35 cellular contexts compared by ENCODE assay signal in genomic region chr11:112114460-112114859, GRCh38. TPM values are rescaled to one million over a fixed set of nuclear protein-coding genes. Genes with fewer than 3 reads are reported as not detected.
DNase-seq lines count a peak whose midpoint lies in the region; ATAC-seq, FAIRE-seq and TF ChIP-seq lines count a peak whose summit lies in the region.
"Had no signal": no experiment of that assay in that cellular context is flagged by ENCODE, and none has a peak within 500 bp of the region (broad histone marks: within the 10 kb centered on the region; RNA-seq: fewer than 3 reads in every experiment).

No MANE protein-coding gene starts in this region.

- no peak overlapping the region for H2AFZ ChIP-seq in K562 (ENCODE audit: low read depth, low read length)

- WGBS in K562 (ENCODE audit: insufficient coverage, low coverage, missing lambda C conversion rate): 41% methylated on average over 2 of the region's 2 CpGs

- DNase-seq in GM12892 (ENCODE audit: insufficient read length) (no peak), T-helper 17 cell (no peak), K562 (ENCODE audit: extremely low read depth in 1 of 4, low spot score in 3 of 4) (no peak), amniotic stem cell (lab: John Stamatoyannopoulos, UW) (no peak)
- DNase-seq: 8988T; ACHN; AML-193; BE2C; Caco-2; Calu3; CD4-positive, alpha-beta memory T cell; CD4-positive, alpha-beta T cell; CD4-positive, CD25-positive, alpha-beta regulatory T cell; CD8-positive, alpha-beta memory T cell; CD8-positive, alpha-beta T cell; COR-L47; DMS 273 treated with DMSO at 0.1 percent for 48 hours; DMS153; DMS79; DMS79 treated with DMSO at 0.1 percent for 48 hours; DND-41; EL had no signal

- H4K20me1 ChIP-seq in K562 (replicated peaks; ENCODE audit: control insufficient read depth, insufficient read depth, low read length): no peaks in the 10 kb centered on the region
- H4K20me1 ChIP-seq: BLaER1; BLaER1 treated with 17β-estradiol and CSF1 and Interleukin-3, amounts not matched to agents 10 nM and 100 nM had no signal

- CTCF ChIA-PET in K562 (lab: Yijun Ruan, JAX; ENCODE audit: low intra/inter-chr PET ratio): interaction anchor here (1.9 kb wide), 1 partner anchor 166 kb away, joined by 13 read pairs; no protein-coding TSS in a partner anchor

- BruUV-seq in K562 (replicated peaks; lab: Mats Ljungman, UMichigan): no TSS peak

- FAIRE-seq in GM12892 (lab: Jason Lieb, UNC): peak; percentile 33
- no peak for FAIRE-seq in K562 (lab: Jason Lieb, UNC)
- FAIRE-seq: A204.1, A549, D721Med had no signal

- H3K27me3 ChIP-seq in K562 (ENCODE audit: control insufficient read depth in 2 of 2, insufficient read depth in 2 of 2, low read length in 2 of 2): no peaks in the 10 kb centered on the region
- H3K27me3 ChIP-seq: BE2C; BLaER1; BLaER1 treated with 17β-estradiol and CSF1 and Interleukin-3, amounts not matched to agents 10 nM and 100 nM had no signal

- no peaks in the 10 kb centered on the region for H3K36me3 ChIP-seq in K562 (ENCODE audit: control insufficient read depth, insufficient read depth, low read length)
- H3K36me3 ChIP-seq: BE2C had no signal

- no peaks in the 10 kb centered on the region for H3K27me3 Mint-ChIP-seq in T-helper 17 cell
- H3K27me3 Mint-ChIP-seq in stimulated activated memory B cell treated with anti-CD40 and anti-IgM and Interleukin-4, amounts not matched to agents 10 μg/mL and 1 μg/mL and 100 μg/mL, for 72 hours: no peaks in the 10 kb centered on the region
- H3K27me3 Mint-ChIP-seq: B cell; CD4-positive, alpha-beta memory T cell; CD4-positive, alpha-beta T cell; CD4-positive, CD25-positive, alpha-beta regulatory T cell had no signal

- intact Hi-C loops in K562 (cut with micrococcal nuclease): no loop called here

- peaks cover 3% of the 10 kb centered on the region for H3K4me1 Mint-ChIP-seq in T-helper 17 cell
- H3K4me1 Mint-ChIP-seq in stimulated activated memory B cell treated with anti-CD40 and anti-IgM and Interleukin-4, amounts not matched to agents 10 μg/mL and 1 μg/mL and 100 μg/mL, for 72 hours: peaks cover 5% of the 10 kb centered on the region
- H3K4me1 Mint-ChIP-seq: B cell had no signal

- no peaks in the 10 kb centered on the region for H3K79me2 ChIP-seq in K562 (ENCODE audit: control insufficient read depth, insufficient read depth, low read length)

- H3K36me3 Mint-ChIP-seq in T-helper 17 cell (ENCODE audit: low read depth): peaks cover 5% of the 10 kb centered on the region
- H3K36me3 Mint-ChIP-seq in stimulated activated memory B cell treated with anti-CD40 and anti-IgM and Interleukin-4, amounts not matched to agents 10 μg/mL and 1 μg/mL and 100 μg/mL, for 72 hours: peaks cover 6% of the 10 kb centered on the region
- H3K36me3 Mint-ChIP-seq: CD4-positive, CD25-positive, alpha-beta regulatory T cell had no signal

- TF ChIP-seq POLR2A in GM12892 (IDR thresholded peaks at IDR 0.05; ENCODE audit: low read depth, low read length) (no peak), K562 (conservative IDR thresholded peaks at IDR 0.05) (no peak)

- H3K4me1 ChIP-seq in K562 (replicated peaks in 1 of 2; ENCODE audit: control insufficient read depth in 2 of 2, insufficient read depth in 2 of 2, low read length in 2 of 2): 0 out of 5 replicates have a peak, but pooled peaks cover 0 to 6% of the 10 kb centered on the region in 2 experiments
- H3K4me1 ChIP-seq: BE2C, Caco-2 had no signal

- H3K9ac ChIP-seq in K562 (ENCODE audit: insufficient read depth in 1 of 2, low read depth in 2 of 2, low read length in 2 of 2): no peak overlapping the region
- H3K9ac ChIP-seq: BLaER1 had no signal

- no peak overlapping the region for H3K4me3 Mint-ChIP-seq in T-helper 17 cell
- H3K4me3 Mint-ChIP-seq in stimulated activated memory B cell treated with anti-CD40 and anti-IgM and Interleukin-4, amounts not matched to agents 10 μg/mL and 1 μg/mL and 100 μg/mL, for 72 hours: no peak overlapping the region
- H3K4me3 Mint-ChIP-seq: B cell; CD14-positive monocyte; CD4-positive, alpha-beta memory T cell; CD4-positive, alpha-beta T cell; CD4-positive, CD25-positive, alpha-beta regulatory T cell; CD8-positive, alpha-beta memory T cell; CD8-positive, alpha-beta T cell had no signal

- POLR2A ChIA-PET in K562 (lab: Yijun Ruan, JAX): interaction anchor here (1.2 kb wide), 1 partner anchor 9 kb away, joined by 4 read pairs; no protein-coding TSS in a partner anchor

- TF ChIP-seq EP300 in K562 (IDR thresholded peaks at IDR 0.05; ENCODE audit: low read length): no peak

- H3K27ac ChIP-seq in K562 (ENCODE audit: extremely low read depth, low read depth, low read length): no peak overlapping the region
- H3K27ac ChIP-seq: 22Rv1, BLaER1, C4-2B had no signal

- ATAC-seq in T-helper 17 cell (no peak), K562 (no peak), GM19328 (IDR thresholded peaks at IDR 0.05; ENCODE audit: unreplicated experiment) (no peak)
- no peak for ATAC-seq in stimulated activated memory B cell treated with anti-CD40 and anti-IgM and Interleukin-4, amounts not matched to agents 10 μg/mL and 1 μg/mL and 100 μg/mL, for 72 hours
- ATAC-seq: A549; CD8-positive, alpha-beta T cell had no signal

- no peaks in the 10 kb centered on the region for H3K9me3 Mint-ChIP-seq in stimulated activated memory B cell treated with anti-CD40 and anti-IgM and Interleukin-4, amounts not matched to agents 10 μg/mL and 1 μg/mL and 100 μg/mL, for 72 hours
- H3K9me3 Mint-ChIP-seq: CD4-positive, alpha-beta memory T cell; CD4-positive, alpha-beta T cell; CD4-positive, CD25-positive, alpha-beta regulatory T cell; CD8-positive, alpha-beta memory T cell; CD8-positive, alpha-beta T cell had no signal

- TF ChIP-seq RAD21 in K562 (CRISPR knock-in tag; conservative IDR thresholded peaks at IDR 0.05 in 1 of 2, IDR thresholded peaks at IDR 0.05 in 1 of 2): no peak

- in situ Hi-C loops in K562 (cut with MboI): loop anchor here (10.0 kb wide), 1 partner anchor 170 kb away; no protein-coding TSS in a partner anchor

- no peaks in the 10 kb centered on the region for H3K9me3 ChIP-seq in T-helper 17 cell (ENCODE audit: control insufficient read depth, low read length, poor library complexity, severe bottlenecking)
- no peaks in the 10 kb centered on the region for H3K9me3 ChIP-seq in K562 (replicated peaks; ENCODE audit: control insufficient read depth, insufficient read depth, low read depth, low read length)
- H3K9me3 ChIP-seq: A549, BE2C, BLaER1, Caco-2 had no signal

- no peaks in the 10 kb centered on the region for H3K9me1 ChIP-seq in K562 (ENCODE audit: control insufficient read depth, insufficient read depth, low read length)

- no peak overlapping the region for H3K4me2 ChIP-seq in K562 (ENCODE audit: insufficient read depth, low read length)
- H3K4me2 ChIP-seq: BLaER1 had no signal

- no peak for TF ChIP-seq CTCF in K562 (IDR thresholded peaks at IDR 0.05 in 2 of 3, conservative IDR thresholded peaks at IDR 0.05 in 1 of 3; ENCODE audit: insufficient read depth in 2 of 3, low read depth in 1 of 3, low read length in 3 of 3)

- no peak overlapping the region for H3K4me3 ChIP-seq in K562
- H3K4me3 ChIP-seq: A549, BLaER1 had no signal

- H3K27ac Mint-ChIP-seq in T-helper 17 cell: peak overlapping the region; percentile 74
- no peak overlapping the region for H3K27ac Mint-ChIP-seq in stimulated activated memory B cell treated with anti-CD40 and anti-IgM and Interleukin-4, amounts not matched to agents 10 μg/mL and 1 μg/mL and 100 μg/mL, for 72 hours
- H3K27ac Mint-ChIP-seq: B cell; CD4-positive, alpha-beta T cell; CD4-positive, CD25-positive, alpha-beta regulatory T cell; CD8-positive, alpha-beta memory T cell; CD8-positive, alpha-beta T cell had no signal

RNA-seq across cellular contexts. Expression of gene SDHD, which starts 27.8 kb away (rescaled TPM):
- polyA plus RNA-seq in GM12892 (2012; ENCODE audit: missing spikeins): 133 TPM
- 10 to 100 TPM; 37.7 to 40.8 TPM for total RNA-seq in T-helper 17 cell
- 36.9 and 54.3 TPM in 2 replicates for total RNA-seq in K562 (2011; cell fraction: chromatin; rRNA removed; ENCODE audit: low replicate concordance)
- 66.0 and 67.4 TPM in 2 replicates for total RNA-seq in K562 (2011; cell fraction: nucleolus; rRNA removed)
- 67.2 and 80.8 TPM in 2 replicates for total RNA-seq in K562 (2011; cell fraction: nucleoplasm; rRNA removed)
- 117 and 150 TPM in 2 replicates for total RNA-seq in K562 (2014; rRNA removed)
- 239 and 242 TPM in 2 replicates for total RNA-seq in K562 (2014; rRNA removed; fragmentation: Illumina TruSeq; extraction: Trizol)
- 156 and 174 TPM in 2 replicates for total RNA-seq in K562 (2015; rRNA removed; fragmentation: Illumina TruSeq; extraction: Trizol)
- 176 and 197 TPM in 2 replicates for total RNA-seq in K562 (2021)
- 276 and 303 TPM in 2 replicates for polyA plus RNA-seq in K562 (2011; rRNA removed)
- 544 and 575 TPM in 2 replicates for polyA plus RNA-seq in K562 (2011; cell fraction: cytosol; rRNA removed)
- polyA plus RNA-seq in K562 (2011; cell fraction: nucleus; rRNA removed): 122 and 139 TPM in 2 replicates
- polyA plus RNA-seq in K562 (2012): 150 and 211 TPM in 2 replicates
- polyA plus RNA-seq in K562 (2014; fragmentation: Illumina TruSeq; extraction: Trizol): 201 and 215 TPM in 2 replicates
- 1,000 to 10,000 TPM; 1,105 to 1,225 TPM for polyA plus RNA-seq in K562 (2014; fragmentation: Nextera tagmentation; extraction: Ambion mirVana)
- polyA plus RNA-seq in K562 (2014; rRNA removed): 215 and 243 TPM in 2 replicates
- 281 and 364 TPM in 2 replicates for polyA minus RNA-seq in K562 (2011; rRNA and poly(A)+ RNA removed)
- 120 and 142 TPM in 2 replicates for polyA minus RNA-seq in K562 (2011; cell fraction: cytosol; rRNA and poly(A)+ RNA removed)
- polyA minus RNA-seq in K562 (2011; cell fraction: nucleus; rRNA and poly(A)+ RNA removed): 27.1 and 46.9 TPM in 2 replicates

RNA-seq across cellular contexts. Expression of gene TIMM8B, which starts 27.9 kb away (rescaled TPM):
- polyA plus RNA-seq in GM12892 (2012; ENCODE audit: missing spikeins): 96.8 TPM
- total RNA-seq in T-helper 17 cell (10 to 100 TPM; 12.0 to 16.0 TPM), K562 (2014; rRNA removed) (145 and 209 TPM in 2 replicates), K562 (2014; rRNA removed; fragmentation: Illumina TruSeq; extraction: Trizol) (108 and 117 TPM in 2 replicates), K562 (2015; rRNA removed; fragmentation: Illumina TruSeq; extraction: Trizol) (106 and 117 TPM in 2 replicates), K562 (2021) (104 and 113 TPM in 2 replicates)
- total RNA-seq in K562 (2011; cell fraction: chromatin; rRNA removed; ENCODE audit: low replicate concordance): 15.0 and 19.8 TPM in 2 replicates
- total RNA-seq in K562 (2011; cell fraction: nucleolus; rRNA removed): 27.7 and 34.7 TPM in 2 replicates
- total RNA-seq in K562 (2011; cell fraction: nucleoplasm; rRNA removed): 27.4 and 37.3 TPM in 2 replicates
- polyA plus RNA-seq in K562 (2011; rRNA removed) (124 and 175 TPM in 2 replicates), K562 (2014; fragmentation: Illumina TruSeq; extraction: Trizol) (95.8 and 105 TPM in 2 replicates), K562 (2014; fragmentation: Nextera tagmentation; extraction: Ambion mirVana) (100 to 1,000 TPM; 325 to 338 TPM), K562 (2014; rRNA removed) (200 and 208 TPM in 2 replicates)
- 126 and 165 TPM in 2 replicates for polyA plus RNA-seq in K562 (2011; cell fraction: cytosol; rRNA removed)
- 89.6 and 91.5 TPM in 2 replicates for polyA plus RNA-seq in K562 (2011; cell fraction: nucleus; rRNA removed)
- 85.4 and 177 TPM in 2 replicates for polyA plus RNA-seq in K562 (2012)
- polyA minus RNA-seq in K562 (2011; rRNA and poly(A)+ RNA removed): 41.4 and 45.7 TPM in 2 replicates
- 14.5 and 20.1 TPM in 2 replicates for polyA minus RNA-seq in K562 (2011; cell fraction: cytosol; rRNA and poly(A)+ RNA removed)
- 17.5 and 27.4 TPM in 2 replicates for polyA minus RNA-seq in K562 (2011; cell fraction: nucleus; rRNA and poly(A)+ RNA removed)

RNA-seq across cellular contexts. Expression of gene NKAPD1, which starts 40.4 kb away (rescaled TPM):
- 22.7 TPM for polyA plus RNA-seq in GM12892 (2012; ENCODE audit: missing spikeins)
- total RNA-seq in T-helper 17 cell: 10 to 100 TPM in 1 of 2 donors, 1 to 10 TPM in 1; 9.8 to 12.8 TPM
- total RNA-seq in K562 (2011; cell fraction: chromatin; rRNA removed; ENCODE audit: low replicate concordance): 13.4 and 33.1 TPM in 2 replicates
- total RNA-seq in K562 (2011; cell fraction: nucleolus; rRNA removed): 11.7 and 11.8 TPM in 2 replicates
- total RNA-seq in K562 (2011; cell fraction: nucleoplasm; rRNA removed): 20.8 and 32.0 TPM in 2 replicates
- total RNA-seq in K562 (2014; rRNA removed): 26.8 and 28.2 TPM in 2 replicates
- 49.7 and 62.0 TPM in 2 replicates for total RNA-seq in K562 (2014; rRNA removed; fragmentation: Illumina TruSeq; extraction: Trizol)
- total RNA-seq in K562 (2015; rRNA removed; fragmentation: Illumina TruSeq; extraction: Trizol): 54.1 and 56.6 TPM in 2 replicates
- 25.7 and 28.1 TPM in 2 replicates for total RNA-seq in K562 (2021)
- polyA plus RNA-seq in K562 (2011; rRNA removed): 21.8 and 31.9 TPM in 2 replicates
- polyA plus RNA-seq in K562 (2011; cell fraction: cytosol; rRNA removed): 6.6 and 11.7 TPM in 2 replicates
- polyA plus RNA-seq in K562 (2011; cell fraction: nucleus; rRNA removed): 16.0 and 17.8 TPM in 2 replicates
- polyA plus RNA-seq in K562 (2012): 25.6 and 27.9 TPM in 2 replicates
- polyA plus RNA-seq in K562 (2014; fragmentation: Illumina TruSeq; extraction: Trizol): 50.7 and 73.5 TPM in 2 replicates
- 10 to 100 TPM; 14.1 to 18.3 TPM for polyA plus RNA-seq in K562 (2014; fragmentation: Nextera tagmentation; extraction: Ambion mirVana)
- 29.3 and 45.9 TPM in 2 replicates for polyA plus RNA-seq in K562 (2014; rRNA removed)
- polyA minus RNA-seq in K562 (2011; rRNA and poly(A)+ RNA removed): 36.4 and 38.6 TPM in 2 replicates
- 8.2 and 19.0 TPM in 2 replicates for polyA minus RNA-seq in K562 (2011; cell fraction: cytosol; rRNA and poly(A)+ RNA removed)
- 12.9 and 21.2 TPM in 2 replicates for polyA minus RNA-seq in K562 (2011; cell fraction: nucleus; rRNA and poly(A)+ RNA removed)

RNA-seq across cellular contexts. Expression of gene PIH1D2, which starts 40.6 kb away (rescaled TPM):
- 1.3 TPM for polyA plus RNA-seq in GM12892 (2012; ENCODE audit: missing spikeins)
- total RNA-seq in T-helper 17 cell (under 1 TPM in 1 of 2 donors, not detected in 1; 0.23 TPM), K562 (2014; rRNA removed) (1.5 and 2.1 TPM in 2 replicates), K562 (2014; rRNA removed; fragmentation: Illumina TruSeq; extraction: Trizol) (3.3 and 3.5 TPM in 2 replicates), K562 (2015; rRNA removed; fragmentation: Illumina TruSeq; extraction: Trizol) (1.7 and 3.0 TPM in 2 replicates), K562 (2021) (1.3 and 1.5 TPM in 2 replicates)
- 0.97 and 1.5 TPM in 2 replicates for total RNA-seq in K562 (2011; cell fraction: chromatin; rRNA removed; ENCODE audit: low replicate concordance)
- 0.79 and 1.3 TPM in 2 replicates for total RNA-seq in K562 (2011; cell fraction: nucleolus; rRNA removed)
- total RNA-seq in K562 (2011; cell fraction: nucleoplasm; rRNA removed): 1.0 and 1.9 TPM in 2 replicates
- polyA plus RNA-seq in K562 (2011; rRNA removed) (1.8 and 3.8 TPM in 2 replicates), K562 (2014; fragmentation: Illumina TruSeq; extraction: Trizol) (2.5 and 2.8 TPM in 2 replicates), K562 (2014; fragmentation: Nextera tagmentation; extraction: Ambion mirVana) (1 to 10 TPM; 3.9 to 5.4 TPM), K562 (2014; rRNA removed) (1.2 and 1.6 TPM in 2 replicates)
- 0.68 and 0.69 TPM in 2 replicates for polyA plus RNA-seq in K562 (2011; cell fraction: cytosol; rRNA removed)
- 1.8 and 2.5 TPM in 2 replicates for polyA plus RNA-seq in K562 (2011; cell fraction: nucleus; rRNA removed)
- polyA plus RNA-seq in K562 (2012): 1.6 and 1.8 TPM in 2 replicates
- 1.4 and 1.5 TPM in 2 replicates for polyA minus RNA-seq in K562 (2011; rRNA and poly(A)+ RNA removed)
- polyA minus RNA-seq in K562 (2011; cell fraction: cytosol; rRNA and poly(A)+ RNA removed): 0.86 TPM in 1 of 2 replicates, not detected in the other
- 0.67 and 0.81 TPM in 2 replicates for polyA minus RNA-seq in K562 (2011; cell fraction: nucleus; rRNA and poly(A)+ RNA removed)
- total RNA-seq: CD4-positive, alpha-beta memory T cell; CD4-positive, alpha-beta T cell had no signal
- polyA plus RNA-seq: CD14-positive monocyte; CD4-positive, alpha-beta memory T cell; CD4-positive, CD25-positive, alpha-beta regulatory T cell; CD8-positive, alpha-beta memory T cell had no signal

RNA-seq across cellular contexts. Expression of gene IL18, which starts 49.4 kb away (rescaled TPM):
- polyA plus RNA-seq in GM12892 (2012; ENCODE audit: missing spikeins): 1.2 TPM
- total RNA-seq in T-helper 17 cell (under 1 TPM; 0.57 to 0.94 TPM), K562 (2014; rRNA removed) (3.3 and 5.4 TPM in 2 replicates), K562 (2014; rRNA removed; fragmentation: Illumina TruSeq; extraction: Trizol) (7.9 and 9.0 TPM in 2 replicates), K562 (2015; rRNA removed; fragmentation: Illumina TruSeq; extraction: Trizol) (7.4 and 8.0 TPM in 2 replicates), K562 (2021) (3.5 and 6.0 TPM in 2 replicates)
- 1.2 and 1.8 TPM in 2 replicates for total RNA-seq in K562 (2011; cell fraction: chromatin; rRNA removed; ENCODE audit: low replicate concordance)
- total RNA-seq in K562 (2011; cell fraction: nucleolus; rRNA removed): not detected in 2 replicates
- total RNA-seq in K562 (2011; cell fraction: nucleoplasm; rRNA removed): 0.95 and 2.7 TPM in 2 replicates
- polyA plus RNA-seq in K562 (2011; rRNA removed) (2.2 and 4.1 TPM in 2 replicates), K562 (2014; fragmentation: Illumina TruSeq; extraction: Trizol) (10.0 TPM in 2 replicates), K562 (2014; fragmentation: Nextera tagmentation; extraction: Ambion mirVana) (1 to 10 TPM; 5.9 to 6.1 TPM), K562 (2014; rRNA removed) (7.4 and 8.9 TPM in 2 replicates)
- polyA plus RNA-seq in K562 (2011; cell fraction: cytosol; rRNA removed): 1.1 and 1.9 TPM in 2 replicates
- 0.62 and 1.1 TPM in 2 replicates for polyA plus RNA-seq in K562 (2011; cell fraction: nucleus; rRNA removed)
- 8.1 and 30.0 TPM in 2 replicates for polyA plus RNA-seq in K562 (2012)
- polyA minus RNA-seq in K562 (2011; rRNA and poly(A)+ RNA removed): 1.2 and 1.6 TPM in 2 replicates
- polyA minus RNA-seq in K562 (2011; cell fraction: cytosol; rRNA and poly(A)+ RNA removed): not detected in 2 replicates
- polyA minus RNA-seq in K562 (2011; cell fraction: nucleus; rRNA and poly(A)+ RNA removed): 0.81 and 1.1 TPM in 2 replicates
- total RNA-seq: A673; CD8-positive, alpha-beta memory T cell; CD8-positive, alpha-beta T cell; Daoy had no signal
- polyA plus RNA-seq: CD4-positive, alpha-beta memory T cell; CD4-positive, CD25-positive, alpha-beta regulatory T cell; CD8-positive, alpha-beta memory T cell had no signal
